25 cellular contexts compared by ENCODE assay signal in the genomic region with DNA sequence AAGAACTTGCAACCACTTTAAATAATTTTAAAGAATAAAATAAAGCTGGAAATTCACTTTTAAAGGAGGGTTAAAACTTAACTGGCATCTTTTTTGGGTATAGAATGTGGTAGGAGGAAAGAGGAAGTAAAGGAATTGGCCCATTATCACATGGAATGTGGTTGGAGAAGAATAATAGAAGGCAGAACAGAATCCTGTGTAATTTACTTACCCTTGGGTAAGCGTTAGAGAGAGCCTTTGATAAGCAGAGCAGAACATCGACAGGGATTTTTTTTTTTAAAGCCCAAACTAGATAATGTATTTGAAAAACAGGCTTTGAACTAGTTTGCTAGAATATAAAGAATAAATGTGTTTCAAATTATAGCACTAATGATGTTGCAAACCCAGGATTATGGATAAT.
DNase-seq lines count a peak whose midpoint lies in the region; ATAC-seq and TF ChIP-seq lines count a peak whose summit lies in the region.
"Had no signal": no experiment of that assay in that cellular context is flagged by ENCODE, and none has a peak within 500 bp of the region (broad histone marks: within the 10 kb centered on the region; RNA-seq: fewer than 3 reads in every experiment).

No MANE protein-coding gene starts in this region.

- no peak for TF ChIP-seq RAD21 in neural cell (conservative IDR thresholded peaks at IDR 0.05)

- no peaks in the 10 kb centered on the region for H3K9me2 ChIP-seq in neural cell (ENCODE audit: insufficient read depth, low read length)

- H4K20me1 ChIP-seq in neural cell (ENCODE audit: insufficient read depth), result no peaks in the 10 kb centered on the region

- H3K4me1 Mint-ChIP-seq in WTC11 (peaks cover 30% of the 10 kb centered on the region), Calu3 (ENCODE audit: low read depth, unreplicated experiment) (no peaks in the 10 kb centered on the region)
- H3K4me1 Mint-ChIP-seq: activated naive CD4-positive, alpha-beta T cell treated with anti-CD3 and anti-CD28 coated beads, Interleukin-2, amount 10 ng/mL, durations not matched to agents 7 days and 5 days; naive thymus-derived CD4-positive, alpha-beta T cell had no signal

- H3K27me3 ChIP-seq in left ventricle myocardium inferior (ENCODE audit: low read depth) (no peaks in the 10 kb centered on the region), neural cell (ENCODE audit: insufficient read depth, low read depth, low read length) (no peaks in the 10 kb centered on the region), stomach (no peaks in the 10 kb centered on the region)

- H3K4me3 Mint-ChIP-seq in WTC11, result no peak overlapping the region
- no peak overlapping the region for H3K4me3 Mint-ChIP-seq in Calu3 (ENCODE audit: low read depth, unreplicated experiment)
- H3K4me3 Mint-ChIP-seq: activated naive CD4-positive, alpha-beta T cell treated with anti-CD3 and anti-CD28 coated beads, Interleukin-2, amount 10 ng/mL, durations not matched to agents 7 days and 5 days; activated T-helper 1 cell treated with anti-CD3 and anti-CD28 coated beads, Interleukin-12 subunit alpha, Interleukin-12 subunit beta, Interleukin-2, Interleukin-4 antibody, amounts not matched to agents 30 ng/mL and 10 ng/mL and 1 ng/mL, durations not matched to agents 14 hours and 24 hours and 36 hours; dendritic cell treated with granulocyte-macrophage colony-stimulating factor and Interleukin-4, amounts not matched to agents 40 ng/mL and 50 ng/mL, for 4 days; naive thymus-derived CD4-positive, alpha-beta T cell had no signal

- POLR2A ChIA-PET in WTC11 (lab: Charles Lee), result interaction anchor here (0.6 kb wide), 1 partner anchor 674 kb away, joined by 3 read pairs; no protein-coding TSS in a partner anchor

- no peaks in the 10 kb centered on the region for H3F3A ChIP-seq in neural cell (ENCODE audit: insufficient read depth, low read length, poor library complexity, severe bottlenecking)

- CTCF ChIA-PET in WTC11 (lab: Charles Lee), result interaction anchor here (0.9 to 2.3 kb wide), 3 partner anchors 14 to 543 kb away, joined by 3 to 9 read pairs (median 3); no protein-coding TSS in a partner anchor
- CTCF ChIA-PET in Calu3 (lab: Charles Lee), result interaction anchor here (0.5 to 0.8 kb wide), 2 partner anchors 15 to 849 kb away, joined by 3 read pairs; no protein-coding TSS in a partner anchor

- ATAC-seq in WTC11, result peak; percentile 52
- ATAC-seq: naive thymus-derived CD4-positive, alpha-beta T cell had no signal

- H3K9me3 Mint-ChIP-seq in WTC11, result no peaks in the 10 kb centered on the region
- no peaks in the 10 kb centered on the region for H3K9me3 Mint-ChIP-seq in Calu3 (ENCODE audit: low read depth, unreplicated experiment)
- H3K9me3 Mint-ChIP-seq: activated naive CD4-positive, alpha-beta T cell treated with anti-CD3 and anti-CD28 coated beads, Interleukin-2, amount 10 ng/mL, durations not matched to agents 7 days and 5 days; activated T-helper 1 cell treated with anti-CD3 and anti-CD28 coated beads, Interleukin-12 subunit alpha, Interleukin-12 subunit beta, Interleukin-2, Interleukin-4 antibody, amounts not matched to agents 30 ng/mL and 10 ng/mL and 1 ng/mL, durations not matched to agents 14 hours and 24 hours and 36 hours; dendritic cell treated with granulocyte-macrophage colony-stimulating factor and Interleukin-4, amounts not matched to agents 40 ng/mL and 50 ng/mL, for 4 days had no signal

- DNase-seq in left ventricle myocardium inferior (no peak), cardiac septum (ENCODE audit: low spot score) (no peak), WTC11 (ENCODE audit: low spot score) (no peak), T1000 (lab: John Stamatoyannopoulos, UW) (no peak), stomach (no peak), GM20000 (ENCODE audit: low spot score) (no peak), Calu3 (no peak)
- DNase-seq: ACHN; activated CD4-positive, alpha-beta T cell treated with anti-CD3 and anti-CD28 coated beads, Interleukin-2, amount 50 U/mL, for 4 hours; activated naive CD4-positive, alpha-beta T cell treated with anti-CD3 and anti-CD28 coated beads, Interleukin-2, amount 10 ng/mL, durations not matched to agents 7 days and 5 days; amniotic stem cell; H7; Karpas-422; kidney; mesenchymal stem cell; naive thymus-derived CD4-positive, alpha-beta T cell; NCI-H1092 treated with DMSO at 0.1 percent for 48 hours; NCI-H1930; NCI-H69; stimulated activated CD8-positive, alpha-beta memory T cell treated with anti-CD3 and anti-CD28 coated beads, Interleukin-4, amount 100 ng/mL, for 48 hours; trophoblast cell had no signal

- no peak overlapping the region for H3K9ac ChIP-seq in neural cell (ENCODE audit: low read length)

- no TSS peak for BruUV-seq in Calu3 (replicated peaks; lab: Mats Ljungman, UMichigan)

- H3K36me3 ChIP-seq in left ventricle myocardium inferior, result no peaks in the 10 kb centered on the region
- no peaks in the 10 kb centered on the region for H3K36me3 ChIP-seq in neural cell (ENCODE audit: insufficient read depth, low read length)
- no peaks in the 10 kb centered on the region for H3K36me3 ChIP-seq in stomach

- H3K27ac ChIP-seq in left ventricle myocardium inferior (replicated peaks) (peak overlapping the region; percentile 70), neural cell (ENCODE audit: low read length) (peak overlapping the region; percentile 37), stomach (no peak overlapping the region)
- H3K27ac ChIP-seq: C4-2B had no signal

- intact Hi-C loops in left ventricle myocardium inferior (cut with micrococcal nuclease) (no loop called here), cardiac septum (cut with DNase I) (loop anchor here (10.0 kb wide), 1 partner anchor 106 kb away; no protein-coding TSS in a partner anchor), stomach (cut with DNase I; ENCODE audit: low total_unique reads) (no loop called here), Calu3 (cut with micrococcal nuclease; ENCODE audit: unreplicated experiment) (no loop called here)

- TF ChIP-seq CTCF in left ventricle myocardium inferior (IDR thresholded peaks at IDR 0.05; ENCODE audit: borderline replicate concordance) (no peak), WTC11 (IDR thresholded peaks at IDR 0.05) (no peak), neural cell (IDR thresholded peaks at IDR 0.05; ENCODE audit: poor library complexity, severe bottlenecking) (no peak), stomach (IDR thresholded peaks at IDR 0.05) (no peak), GM20000 (IDR thresholded peaks at IDR 0.05; ENCODE audit: extremely low read depth, missing control alignments) (no peak), Calu3 (IDR thresholded peaks at IDR 0.05; ENCODE audit: unreplicated experiment) (no peak)

- H3K36me3 Mint-ChIP-seq in WTC11 (no peaks in the 10 kb centered on the region), Calu3 (ENCODE audit: insufficient read depth, unreplicated experiment) (no peaks in the 10 kb centered on the region)
- H3K36me3 Mint-ChIP-seq: activated naive CD4-positive, alpha-beta T cell treated with anti-CD3 and anti-CD28 coated beads, Interleukin-2, amount 10 ng/mL, durations not matched to agents 7 days and 5 days; naive thymus-derived CD4-positive, alpha-beta T cell had no signal

- H3K4me1 ChIP-seq in left ventricle myocardium inferior (peaks cover 27% of the 10 kb centered on the region), stomach (peaks cover 0 to 9% (median 4%) of the 10 kb centered on the region in 4 donors)

- TF ChIP-seq EP300 in neural cell (conservative IDR thresholded peaks at IDR 0.05; ENCODE audit: poor library complexity, severe bottlenecking), result no peak
- TF ChIP-seq EP300 in stomach (IDR thresholded peaks at IDR 0.05), result no peak

- no peak overlapping the region for H2AFZ ChIP-seq in neural cell (ENCODE audit: low read depth, low read length)

- H3K4me3 ChIP-seq in left ventricle myocardium inferior (peak overlapping the region; percentile 29), neural cell (ENCODE audit: low read length) (peak overlapping the region; percentile 48), stomach (no peak overlapping the region)

- peak overlapping the region; percentile 54 for H3K4me2 ChIP-seq in neural cell (ENCODE audit: low read length)

- H3K79me2 ChIP-seq in neural cell (replicated peaks; ENCODE audit: insufficient read depth, low read length), result no peaks in the 10 kb centered on the region

- H3K9me3 ChIP-seq in left ventricle myocardium inferior (replicated peaks) (no peaks in the 10 kb centered on the region), neural cell (ENCODE audit: low read length) (no peaks in the 10 kb centered on the region), stomach (no peaks in the 10 kb centered on the region)

- TF ChIP-seq POLR2A in stomach (IDR thresholded peaks at IDR 0.05), result no peak

- H3K27ac Mint-ChIP-seq in WTC11 (no peak overlapping the region), Calu3 (ENCODE audit: unreplicated experiment) (no peak overlapping the region)
- H3K27ac Mint-ChIP-seq: activated naive CD4-positive, alpha-beta T cell treated with anti-CD3 and anti-CD28 coated beads, Interleukin-2, amount 10 ng/mL, durations not matched to agents 7 days and 5 days; activated T-helper 1 cell treated with anti-CD3 and anti-CD28 coated beads, Interleukin-12 subunit alpha, Interleukin-12 subunit beta, Interleukin-2, Interleukin-4 antibody, amounts not matched to agents 30 ng/mL and 10 ng/mL and 1 ng/mL, durations not matched to agents 14 hours and 24 hours and 36 hours; dendritic cell treated with granulocyte-macrophage colony-stimulating factor and Interleukin-4, amounts not matched to agents 40 ng/mL and 50 ng/mL, for 4 days; naive thymus-derived CD4-positive, alpha-beta T cell had no signal

- H3K27me3 Mint-ChIP-seq in WTC11 (ENCODE audit: low read depth) (no peaks in the 10 kb centered on the region), Calu3 (ENCODE audit: unreplicated experiment) (peaks cover 7% of the 10 kb centered on the region)
- H3K27me3 Mint-ChIP-seq: activated naive CD4-positive, alpha-beta T cell treated with anti-CD3 and anti-CD28 coated beads, Interleukin-2, amount 10 ng/mL, durations not matched to agents 7 days and 5 days; dendritic cell treated with granulocyte-macrophage colony-stimulating factor and Interleukin-4, amounts not matched to agents 40 ng/mL and 50 ng/mL, for 4 days had no signal

- WGBS in stomach, 5 donors, result 19 to 53% (median 35%) methylated on average over 2 of the region's 2 CpGs

TF ChIP-seq in neural cell, 6 proteins besides CTCF, POLR2A, EP300 and RAD21 (continues in another document):
- TF ChIP-seq SMC3 (conservative IDR thresholded peaks at IDR 0.05; ENCODE audit: poor library complexity) (no peak), POLR2AphosphoS5 (IDR thresholded peaks at IDR 0.05) (no peak), EZH2 (IDR thresholded peaks at IDR 0.05; ENCODE audit: borderline replicate concordance, insufficient read depth, low read length, poor library complexity, severe bottlenecking) (no peak), MXI1 (conservative IDR thresholded peaks at IDR 0.05; ENCODE audit: poor library complexity, severe bottlenecking) (no peak), TAF1 (IDR thresholded peaks at IDR 0.05; ENCODE audit: low read depth) (no peak)

Comparison
In these comparisons a context has a peak if more than half of its experiments do, and no peak if none do; other contexts are left out.
1. H3K27ac ChIP-seq: peak in left ventricle myocardium inferior (single experiment) and neural cell (single experiment); none in stomach (0 of 5).
2. H3K4me3 ChIP-seq: peak in left ventricle myocardium inferior (single experiment) and neural cell (single experiment); none in stomach (0 of 4).